ENCODE assay signal across 1 cellular context in the genomic region with DNA sequence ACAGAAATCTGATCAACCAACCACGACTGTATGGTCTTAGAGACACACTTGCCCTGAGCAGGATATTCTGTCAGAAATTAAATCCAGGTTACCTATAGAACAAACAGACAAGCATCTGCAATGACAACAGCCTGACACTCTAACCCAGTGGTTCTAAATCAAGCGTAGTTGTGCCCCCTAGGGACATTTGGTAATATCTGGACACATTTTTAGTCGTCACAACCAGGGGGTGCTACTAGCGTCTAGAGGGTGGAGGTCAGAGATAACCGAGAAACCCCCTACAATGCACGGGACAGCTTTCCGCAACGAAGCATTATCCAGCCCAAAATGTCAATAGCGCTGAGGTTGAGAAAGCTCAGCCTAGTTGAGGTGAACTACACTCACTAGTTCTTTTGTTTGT.
TF ChIP-seq lines count a peak whose summit lies in the region.

No MANE protein-coding gene starts in this region.

TF ChIP-seq in HCT116, 20 proteins besides CTCF, POLR2A, EP300 and RAD21 (continued from another document):
- TF ChIP-seq SIN3A (IDR thresholded peaks at IDR 0.05; ENCODE audit: low read depth) (no peak), EZH2 (IDR thresholded peaks at IDR 0.05) (no peak), TCF7L2 (IDR thresholded peaks at IDR 0.05; ENCODE audit: borderline replicate concordance, extremely low read depth, insufficient read depth, insufficient read length) (no peak), SP1 (IDR thresholded peaks at IDR 0.05; ENCODE audit: low read depth) (no peak), EZH2phosphoT487 (IDR thresholded peaks at IDR 0.05; ENCODE audit: borderline replicate concordance) (no peak), CBX3 (IDR thresholded peaks at IDR 0.05; ENCODE audit: low read depth) (no peak), EGR1 (IDR thresholded peaks at IDR 0.05; ENCODE audit: low read depth) (no peak), FOSL1 (IDR thresholded peaks at IDR 0.05; ENCODE audit: low read depth) (no peak)
- TF ChIP-seq, protein P1, sequence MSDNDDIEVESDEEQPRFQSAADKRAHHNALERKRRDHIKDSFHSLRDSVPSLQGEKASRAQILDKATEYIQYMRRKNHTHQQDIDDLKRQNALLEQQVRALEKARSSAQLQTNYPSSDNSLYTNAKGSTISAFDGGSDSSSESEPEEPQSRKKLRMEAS (IDR thresholded peaks at IDR 0.05): no peak
- TF ChIP-seq, protein P2, sequence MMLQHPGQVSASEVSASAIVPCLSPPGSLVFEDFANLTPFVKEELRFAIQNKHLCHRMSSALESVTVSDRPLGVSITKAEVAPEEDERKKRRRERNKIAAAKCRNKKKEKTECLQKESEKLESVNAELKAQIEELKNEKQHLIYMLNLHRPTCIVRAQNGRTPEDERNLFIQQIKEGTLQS (IDR thresholded peaks at IDR 0.05): no peak
